ENCODE assay signal across 8 cellular contexts in genomic region chr9:137205126-137206069, GRCh38. TPM values are rescaled to one million over a fixed set of nuclear protein-coding genes. Genes with fewer than 3 reads are reported as not detected.
DNase-seq lines count a peak whose midpoint lies in the region; ATAC-seq and TF ChIP-seq lines count a peak whose summit lies in the region.

Gene NDOR1, plus strand, starts transcription at chr9:137205700. Its CDS starts 78 bp downstream, at chr9:137205778.
Gene TMEM203, minus strand, starts transcription at chr9:137205648. Its CDS starts 234 bp downstream, at chr9:137205414.

- no peaks in the 10 kb centered on the region for H3K9me3 ChIP-seq in CD8-positive, alpha-beta T cell (ENCODE audit: low read length)

- peak; percentile 39 for ATAC-seq in CD8-positive, alpha-beta T cell
- peak; percentile 35 for ATAC-seq in GM21515 (IDR thresholded peaks at IDR 0.05; ENCODE audit: unreplicated experiment)

- H3K27ac ChIP-seq in CD8-positive, alpha-beta T cell (ENCODE audit: low read depth, low read length): peak within 1 kb of the TSS; percentile 90

- peak within 1 kb of the TSS; percentile 94 for H3K27ac Mint-ChIP-seq in CD8-positive, alpha-beta T cell
- peak within 1 kb of the TSS; percentile 97 for H3K27ac Mint-ChIP-seq in nephron progenitor cell

- CTCF ChIA-PET in CD8-positive, alpha-beta T cell (lab: Charles Lee): interaction anchor here (1.2 to 1.3 kb wide), 4 partner anchors 14 to 31 kb away, joined by 3 to 5 read pairs (median 4); partner anchors contain the start of gene SSNA1

- no peaks in the 10 kb centered on the region for H3K27me3 Mint-ChIP-seq in CD8-positive, alpha-beta T cell (ENCODE audit: low read depth)
- H3K27me3 Mint-ChIP-seq in nephron progenitor cell (ENCODE audit: low read depth, poor library complexity): no peaks in the 10 kb centered on the region

- in situ Hi-C loops in SK-MEL-5 (cut with HindIII; ENCODE audit: low pct_unique_long_range_greater_than_20kb, low sequenced_read_pairs): no loop called here

- peaks cover 16% of the 10 kb centered on the region for H3K36me3 Mint-ChIP-seq in CD8-positive, alpha-beta T cell
- peaks cover 10% of the 10 kb centered on the region for H3K36me3 Mint-ChIP-seq in nephron progenitor cell (ENCODE audit: low read depth)

- no peaks in the 10 kb centered on the region for H3K27me3 ChIP-seq in CD8-positive, alpha-beta T cell (ENCODE audit: insufficient read depth, low read length)

- H3K4me1 Mint-ChIP-seq in CD8-positive, alpha-beta T cell (ENCODE audit: low read depth): peaks cover 48% of the 10 kb centered on the region
- peaks cover 55% of the 10 kb centered on the region for H3K4me1 Mint-ChIP-seq in nephron progenitor cell

- POLR2A ChIA-PET in CD8-positive, alpha-beta T cell (lab: Charles Lee): interaction anchor here (1.2 to 3.6 kb wide), 3 partner anchors 17 to 36 kb away, joined by 3 to 16 read pairs (median 10); partner anchors contain the start of genes ANAPC2, SSNA1 and TUBB4B

- TF ChIP-seq CTCF in CD8-positive, alpha-beta T cell (IDR thresholded peaks at IDR 0.05): no peak
- TF ChIP-seq CTCF in fibroblast of villous mesenchyme (IDR thresholded peaks at IDR 0.05; ENCODE audit: insufficient read depth, low read depth, low read length) (no peak), nephron progenitor cell (IDR thresholded peaks at IDR 0.05) (no peak)

- peak; percentile 84 to 97 (median 95) for DNase-seq in CD8-positive, alpha-beta T cell
- DNase-seq in M059J (ENCODE audit: low read depth) (peak; percentile 84), SK-MEL-5 (ENCODE audit: low read depth, low spot score) (peak; percentile 83), activated gamma-delta T cell treated with Interleukin-2 at 50 U/mL for 16 hours (peak; percentile 92), fibroblast of villous mesenchyme (ENCODE audit: low read depth) (peak; percentile 85), nephron progenitor cell (peak; percentile 98)
- DNase-seq in stimulated activated naive CD4-positive, alpha-beta T cell treated with Interleukin-2 at 50 U/mL for 16 hours (lab: John Stamatoyannopoulos, UW): peak; percentile 92

- no peaks in the 10 kb centered on the region for H3K9me3 Mint-ChIP-seq in CD8-positive, alpha-beta T cell
- no peaks in the 10 kb centered on the region for H3K9me3 Mint-ChIP-seq in nephron progenitor cell

- peaks cover 35% of the 10 kb centered on the region for H3K4me1 ChIP-seq in CD8-positive, alpha-beta T cell (ENCODE audit: insufficient read depth, low read length)

- H3K4me3 Mint-ChIP-seq in CD8-positive, alpha-beta T cell: peak within 1 kb of the TSS; percentile 93
- H3K4me3 Mint-ChIP-seq in nephron progenitor cell: peak within 1 kb of the TSS; percentile 96

- intact Hi-C loops in CD8-positive, alpha-beta T cell (cut with DNase I, micrococcal nuclease): loop anchor here (1.0 kb wide), 2 partner anchors 17 to 18 kb away; partner anchors contain the start of genes ANAPC2 (in 2 of the 2) and SSNA1 (in 2 of the 2)

- no peaks in the 10 kb centered on the region for H3K36me3 ChIP-seq in CD8-positive, alpha-beta T cell (ENCODE audit: insufficient read depth, low read length)

- H3K4me3 ChIP-seq in CD8-positive, alpha-beta T cell (ENCODE audit: low read depth, low read length): peak within 1 kb of the TSS; percentile 94
- peak within 1 kb of the TSS; percentile 96 for H3K4me3 ChIP-seq in fibroblast of villous mesenchyme (ENCODE audit: low read depth, low read length)

RNA-seq across cellular contexts. Expression of gene NDOR1, which starts in this region (rescaled TPM):
- total RNA-seq in CD8-positive, alpha-beta T cell: 10 to 100 TPM; 18.6 to 23.1 TPM
- total RNA-seq in M059J (2014; rRNA removed; shearing (Covaris generic)): 14.9 and 17.6 TPM in 2 replicates
- 5.1 and 6.4 TPM in 2 replicates for total RNA-seq in SK-MEL-5 (2014; rRNA removed; shearing (Covaris generic))
- 22.3 and 24.3 TPM in 2 replicates for polyA plus RNA-seq in SK-MEL-5 (2015; cell fraction: cytosol; rRNA removed)
- 145 and 163 TPM in 2 replicates for polyA plus RNA-seq in SK-MEL-5 (2015; cell fraction: nucleus; rRNA removed)
- 7.8 and 11.0 TPM in 2 replicates for total RNA-seq in fibroblast of villous mesenchyme

RNA-seq across cellular contexts. Expression of gene TMEM203, which starts in this region (rescaled TPM):
- total RNA-seq in CD8-positive, alpha-beta T cell: 10 to 100 TPM; 21.4 to 22.6 TPM
- 68.2 and 68.9 TPM in 2 replicates for total RNA-seq in M059J (2014; rRNA removed; shearing (Covaris generic))
- 38.3 and 44.1 TPM in 2 replicates for total RNA-seq in SK-MEL-5 (2014; rRNA removed; shearing (Covaris generic))
- polyA plus RNA-seq in SK-MEL-5 (2015; cell fraction: cytosol; rRNA removed): 53.3 TPM in 2 replicates
- polyA plus RNA-seq in SK-MEL-5 (2015; cell fraction: nucleus; rRNA removed): 17.8 and 21.7 TPM in 2 replicates
- total RNA-seq in fibroblast of villous mesenchyme: 33.2 and 40.2 TPM in 2 replicates

Comparison
In these comparisons a context has a peak if more than half of its experiments do, and no peak if none do; other contexts are left out.
1. Peak in every context shown above with its lines: DNase-seq, ATAC-seq, H3K4me3 ChIP-seq and H3K27ac ChIP-seq.